ENCODE assay signal across 10 cellular contexts in the genomic region with DNA sequence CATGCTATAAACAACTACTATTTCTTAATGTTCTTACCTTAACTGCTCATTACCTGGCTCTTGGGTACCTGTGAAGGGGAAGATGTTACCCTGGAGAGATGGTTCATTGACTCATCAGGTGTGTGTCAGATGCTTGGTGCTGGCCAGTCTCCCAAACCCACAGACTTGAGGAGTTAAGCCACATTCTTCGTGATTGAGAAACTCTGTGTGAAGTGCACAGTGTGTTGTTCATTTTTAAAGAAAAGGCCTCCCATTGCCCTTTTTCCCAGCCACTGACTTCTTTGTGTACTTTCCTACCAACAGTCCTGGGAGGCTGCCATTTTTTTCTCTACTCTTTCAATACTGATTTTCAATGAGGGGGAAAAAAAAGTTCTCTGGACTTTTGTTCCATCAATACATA. TPM values are rescaled to one million over a fixed set of nuclear protein-coding genes. Genes with fewer than 3 reads are reported as not detected.
A peak's percentile ranks its signal among the peaks of the same experiment; 100 is the strongest.
DNase-seq lines count a peak whose midpoint lies in the region; ATAC-seq and TF ChIP-seq lines count a peak whose summit lies in the region.
"Had no signal": no experiment of that assay in that cellular context is flagged by ENCODE, and none has a peak within 500 bp of the region (broad histone marks: within the 10 kb centered on the region; RNA-seq: fewer than 3 reads in every experiment).

No MANE protein-coding gene starts in this region.

- peaks cover 25% of the 10 kb centered on the region; the same call in 1 of the 2 replicates for H3K36me3 ChIP-seq in GM23338 (ENCODE audit: insufficient read depth)
- H3K36me3 ChIP-seq in PC-3 (ENCODE audit: low read depth, low read length) = peaks cover 38% of the 10 kb centered on the region

- H2AFZ ChIP-seq in GM23338 (no peak overlapping the region), PC-3 (ENCODE audit: low read length) (no peak overlapping the region)

- H3K79me2 ChIP-seq in GM23338 (replicated peaks; ENCODE audit: insufficient read depth) (peaks cover 94% of the 10 kb centered on the region), PC-3 (ENCODE audit: low read length) (peaks cover 94% of the 10 kb centered on the region)

- peak overlapping the region; percentile 71 for H3K4me3 ChIP-seq in GM23338
- peak overlapping the region; percentile 93 for H3K4me3 ChIP-seq in PC-3 (ENCODE audit: low read length)
- peak overlapping the region; percentile 15 for H3K4me3 ChIP-seq in fibroblast of the aortic adventitia (ENCODE audit: low read depth, low read length)
- no peak overlapping the region for H3K4me3 ChIP-seq in retinal pigment epithelial cell (ENCODE audit: low read length)

- H3K9me2 ChIP-seq in GM23338 (ENCODE audit: insufficient read depth) = no peaks in the 10 kb centered on the region
- no peaks in the 10 kb centered on the region for H3K9me2 ChIP-seq in PC-3 (replicated peaks; ENCODE audit: low read length)

- H3K27me3 ChIP-seq in GM23338 (ENCODE audit: insufficient read depth) (no peaks in the 10 kb centered on the region), PC-3 (ENCODE audit: low read length) (no peaks in the 10 kb centered on the region)

- no TSS peak for BruUV-seq in PC-3 (replicated peaks; lab: Mats Ljungman, UMichigan)

- intact Hi-C loops in PC-3 (cut with micrococcal nuclease) = loop anchor here (5.0 kb wide), 1 partner anchor 468 kb away; a partner anchor contains a TSS

- H3K4me1 Mint-ChIP-seq in GM23338 = peaks cover 44% of the 10 kb centered on the region
- H3K4me1 Mint-ChIP-seq in activated T-cell treated with anti-CD3 and anti-CD28 coated beads, Interleukin-2, amount 50 U/mL, for 4 hours (ENCODE audit: low read depth) = no peaks in the 10 kb centered on the region

- H3K36me3 Mint-ChIP-seq in GM23338 (ENCODE audit: low read depth) = peaks cover 66% of the 10 kb centered on the region
- H3K36me3 Mint-ChIP-seq in activated T-cell treated with anti-CD3 and anti-CD28 coated beads, Interleukin-2, amount 50 U/mL, for 4 hours (ENCODE audit: insufficient read depth) = no peaks in the 10 kb centered on the region

- peak overlapping the region; percentile 2; the same call in 1 of the 2 replicates for H3K27ac ChIP-seq in GM23338 (ENCODE audit: low read depth)
- H3K27ac ChIP-seq in PC-3 (ENCODE audit: low read length) = peak overlapping the region; percentile 99

- peaks cover 2% of the 10 kb centered on the region for H3K27me3 Mint-ChIP-seq in GM23338 (ENCODE audit: insufficient read depth, low read depth, poor library complexity)
- peaks cover 8% of the 10 kb centered on the region for H3K27me3 Mint-ChIP-seq in activated T-cell treated with anti-CD3 and anti-CD28 coated beads, Interleukin-2, amount 50 U/mL, for 4 hours (ENCODE audit: low read depth)

- H3K9me3 ChIP-seq in PC-3 (ENCODE audit: low read length) = no peaks in the 10 kb centered on the region

- H3K4me2 ChIP-seq in GM23338 (peak overlapping the region; percentile 86), PC-3 (ENCODE audit: low read length) (peak overlapping the region; percentile 90)

- CTCF ChIA-PET in PC-3 (lab: Charles Lee) = no interaction called here

- POLR2A ChIA-PET in PC-3 (lab: Charles Lee; ENCODE audit: unreplicated experiment) = no interaction called here

- H3F3A ChIP-seq in GM23338 (replicated peaks; ENCODE audit: low read depth) (no peaks in the 10 kb centered on the region), PC-3 (ENCODE audit: low read length, unreplicated experiment) (peaks cover 3% of the 10 kb centered on the region)

- H3K9me3 Mint-ChIP-seq in GM23338 = no peaks in the 10 kb centered on the region; the same call in 2 of the 3 replicates
- H3K9me3 Mint-ChIP-seq in activated T-cell treated with anti-CD3 and anti-CD28 coated beads, Interleukin-2, amount 50 U/mL, for 4 hours = no peaks in the 10 kb centered on the region

- no peak for TF ChIP-seq CTCF in GM23338 (conservative IDR thresholded peaks at IDR 0.05; ENCODE audit: low read depth in 2 of 2)
- TF ChIP-seq CTCF in PC-3 (conservative IDR thresholded peaks at IDR 0.05; ENCODE audit: low read depth, low read length) = no peak
- TF ChIP-seq CTCF in fibroblast of the aortic adventitia (IDR thresholded peaks at IDR 0.05; ENCODE audit: insufficient read depth, low read length) = no peak
- TF ChIP-seq CTCF in retinal pigment epithelial cell (conservative IDR thresholded peaks at IDR 0.05; ENCODE audit: low read depth, low read length) = no peak

- H3K4me3 Mint-ChIP-seq in GM23338 = peak overlapping the region; percentile 95
- H3K4me3 Mint-ChIP-seq in activated T-cell treated with anti-CD3 and anti-CD28 coated beads, Interleukin-2, amount 50 U/mL, for 4 hours = no peak overlapping the region

- DNase-seq in GM23338 (ENCODE audit: low spot score) (no peak), PC-3 (peak; percentile 95), fibroblast of the aortic adventitia (ENCODE audit: low read depth) (peak; percentile 97), retinal pigment epithelial cell (ENCODE audit: low read depth) (peak; percentile 84), amniotic stem cell (lab: John Stamatoyannopoulos, UW) (no peak)
- DNase-seq in activated T-cell treated with anti-CD3 and anti-CD28 coated beads, Interleukin-2, amount 50 U/mL, for 4 hours = no peak
- DNase-seq in activated effector memory CD4-positive, alpha-beta T cell treated with Interleukin-2 at 50 U/mL for 16 hours = no peak
- DNase-seq: activated CD4-positive, alpha-beta T cell treated with anti-CD3 and anti-CD28 coated beads for 4 hours; Karpas-422 had no signal

- no peak overlapping the region for H3K27ac Mint-ChIP-seq in GM23338

- no peak for ATAC-seq in GM23338
- peak; percentile 64 for ATAC-seq in PC-3
- ATAC-seq in activated T-cell treated with anti-CD3 and anti-CD28 coated beads, Interleukin-2, amount 50 U/mL, for 4 hours = no peak
- no peak for ATAC-seq in GM19328 (IDR thresholded peaks at IDR 0.05; ENCODE audit: unreplicated experiment)

- H4K20me1 ChIP-seq in GM23338 (replicated peaks; ENCODE audit: insufficient read depth) = peaks cover 62% of the 10 kb centered on the region
- H4K20me1 ChIP-seq in PC-3 (ENCODE audit: low read length) = peaks cover 33% of the 10 kb centered on the region

- H3K4me1 ChIP-seq in GM23338 (ENCODE audit: insufficient read depth) = peaks cover 29% of the 10 kb centered on the region
- H3K4me1 ChIP-seq in PC-3 (ENCODE audit: insufficient read depth, low read length) = peaks cover 36% of the 10 kb centered on the region

- peak overlapping the region; percentile 99 for H3K9ac ChIP-seq in PC-3 (ENCODE audit: low read length)

TF ChIP-seq in GM23338, 12 proteins besides CTCF, POLR2A, EP300 and RAD21 (continues in another document):
- TF ChIP-seq, protein P1, sequence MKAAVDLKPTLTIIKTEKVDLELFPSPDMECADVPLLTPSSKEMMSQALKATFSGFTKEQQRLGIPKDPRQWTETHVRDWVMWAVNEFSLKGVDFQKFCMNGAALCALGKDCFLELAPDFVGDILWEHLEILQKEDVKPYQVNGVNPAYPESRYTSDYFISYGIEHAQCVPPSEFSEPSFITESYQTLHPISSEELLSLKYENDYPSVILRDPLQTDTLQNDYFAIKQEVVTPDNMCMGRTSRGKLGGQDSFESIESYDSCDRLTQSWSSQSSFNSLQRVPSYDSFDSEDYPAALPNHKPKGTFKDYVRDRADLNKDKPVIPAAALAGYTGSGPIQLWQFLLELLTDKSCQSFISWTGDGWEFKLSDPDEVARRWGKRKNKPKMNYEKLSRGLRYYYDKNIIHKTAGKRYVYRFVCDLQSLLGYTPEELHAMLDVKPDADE (IDR thresholded peaks at IDR 0.05) = no peak
- TF ChIP-seq STAT1 (IDR thresholded peaks at IDR 0.05; ENCODE audit: unreplicated experiment) = no peak
- no peak for TF ChIP-seq EZH2 (IDR thresholded peaks at IDR 0.05; ENCODE audit: low read depth, unreplicated experiment)
- TF ChIP-seq EZH2phosphoT487 (IDR thresholded peaks at IDR 0.05; ENCODE audit: unreplicated experiment) = no peak
- no peak for TF ChIP-seq NANOG (IDR thresholded peaks at IDR 0.05; ENCODE audit: borderline replicate concordance)
- TF ChIP-seq ZNF331 (CRISPR knock-in tag; IDR thresholded peaks at IDR 0.05; ENCODE audit: low read depth) = no peak
- TF ChIP-seq ZNF114 (CRISPR knock-in tag; IDR thresholded peaks at IDR 0.05) = no peak
- TF ChIP-seq, protein P2, sequence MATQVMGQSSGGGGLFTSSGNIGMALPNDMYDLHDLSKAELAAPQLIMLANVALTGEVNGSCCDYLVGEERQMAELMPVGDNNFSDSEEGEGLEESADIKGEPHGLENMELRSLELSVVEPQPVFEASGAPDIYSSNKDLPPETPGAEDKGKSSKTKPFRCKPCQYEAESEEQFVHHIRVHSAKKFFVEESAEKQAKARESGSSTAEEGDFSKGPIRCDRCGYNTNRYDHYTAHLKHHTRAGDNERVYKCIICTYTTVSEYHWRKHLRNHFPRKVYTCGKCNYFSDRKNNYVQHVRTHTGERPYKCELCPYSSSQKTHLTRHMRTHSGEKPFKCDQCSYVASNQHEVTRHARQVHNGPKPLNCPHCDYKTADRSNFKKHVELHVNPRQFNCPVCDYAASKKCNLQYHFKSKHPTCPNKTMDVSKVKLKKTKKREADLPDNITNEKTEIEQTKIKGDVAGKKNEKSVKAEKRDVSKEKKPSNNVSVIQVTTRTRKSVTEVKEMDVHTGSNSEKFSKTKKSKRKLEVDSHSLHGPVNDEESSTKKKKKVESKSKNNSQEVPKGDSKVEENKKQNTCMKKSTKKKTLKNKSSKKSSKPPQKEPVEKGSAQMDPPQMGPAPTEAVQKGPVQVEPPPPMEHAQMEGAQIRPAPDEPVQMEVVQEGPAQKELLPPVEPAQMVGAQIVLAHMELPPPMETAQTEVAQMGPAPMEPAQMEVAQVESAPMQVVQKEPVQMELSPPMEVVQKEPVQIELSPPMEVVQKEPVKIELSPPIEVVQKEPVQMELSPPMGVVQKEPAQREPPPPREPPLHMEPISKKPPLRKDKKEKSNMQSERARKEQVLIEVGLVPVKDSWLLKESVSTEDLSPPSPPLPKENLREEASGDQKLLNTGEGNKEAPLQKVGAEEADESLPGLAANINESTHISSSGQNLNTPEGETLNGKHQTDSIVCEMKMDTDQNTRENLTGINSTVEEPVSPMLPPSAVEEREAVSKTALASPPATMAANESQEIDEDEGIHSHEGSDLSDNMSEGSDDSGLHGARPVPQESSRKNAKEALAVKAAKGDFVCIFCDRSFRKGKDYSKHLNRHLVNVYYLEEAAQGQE (IDR thresholded peaks at IDR 0.05; ENCODE audit: unreplicated experiment) = no peak
- TF ChIP-seq JUNB (IDR thresholded peaks at IDR 0.05; ENCODE audit: unreplicated experiment) = no peak

RNA-seq across cellular contexts. Expression of a gene that starts 3.2 kb away (rescaled TPM):
- 297 and 354 TPM in 2 replicates for total RNA-seq in GM23338 (2014; rRNA removed; shearing (Covaris generic))
- 1,275 and 1,400 TPM in 2 replicates for polyA plus RNA-seq in GM23338 (2016; fragmentation: Nextera tagmentation; extraction: Ambion mirVana)
- total RNA-seq in PC-3 (2014; rRNA removed) = 99.3 and 105 TPM in 2 replicates
- total RNA-seq in fibroblast of the aortic adventitia (ENCODE audit: low replicate concordance) = 203 and 229 TPM in 2 replicates
- 1 to 10 TPM in 1 of 3 donors, under 1 TPM in 2; 0.45 to 1.8 (median 0.94) TPM for total RNA-seq in activated T-cell treated with anti-CD3 and anti-CD28 coated beads, Interleukin-2, amount 50 U/mL, for 4 hours

Comparison
In these comparisons a context has a peak if more than half of its experiments do, and no peak if none do; other contexts are left out.
1. DNase-seq: peak in PC-3 (single experiment), fibroblast of the aortic adventitia (single experiment) and retinal pigment epithelial cell (single experiment); none in GM23338 (single experiment), activated T-cell treated with anti-CD3 and anti-CD28 coated beads, Interleukin-2, amount 50 U/mL, for 4 hours (single experiment), activated effector memory CD4-positive, alpha-beta T cell treated with Interleukin-2 at 50 U/mL for 16 hours (single experiment) and amniotic stem cell (single experiment).
2. RNA of a gene that starts 3.2 kb away (total RNA-seq): 297 to 354 TPM in GM23338, 203 to 229 TPM in fibroblast of the aortic adventitia and 99.3 to 105 TPM in PC-3; 0.45 to 1.8 TPM in activated T-cell treated with anti-CD3 and anti-CD28 coated beads, Interleukin-2, amount 50 U/mL, for 4 hours; every median in the first group is over 10 times any median in the second.